Comparison of ENCODE assay signal across 8 cellular contexts in the genomic region with DNA sequence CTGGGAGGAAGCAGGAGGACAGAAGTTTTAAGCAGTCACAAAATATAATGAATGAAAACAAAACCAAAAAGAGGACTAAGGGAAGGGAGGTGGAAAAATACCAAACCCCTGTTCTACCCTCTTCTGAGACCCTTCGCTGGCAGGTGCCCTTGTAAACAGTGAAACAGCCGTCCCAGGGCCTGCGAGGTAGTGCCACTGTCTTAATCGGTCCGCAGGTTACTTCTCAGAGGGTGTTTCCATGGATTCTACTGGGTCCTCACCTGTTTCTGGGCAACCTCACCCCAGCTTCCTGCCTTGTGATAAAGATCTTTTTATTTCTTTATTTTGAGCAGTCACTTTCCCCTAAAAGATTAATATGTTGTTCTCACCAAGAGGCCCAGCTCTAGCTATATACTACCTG.
DNase-seq lines count a peak whose midpoint lies in the region; ATAC-seq and TF ChIP-seq lines count a peak whose summit lies in the region.

No MANE protein-coding gene starts in this region.

- H3K36me3 ChIP-seq in CD8-positive, alpha-beta memory T cell (ENCODE audit: insufficient read depth, low read length) = no peaks in the 10 kb centered on the region

- H3K4me3 Mint-ChIP-seq in CD8-positive, alpha-beta memory T cell = peak overlapping the region; percentile 79 to 93 (median 87)
- H3K4me3 Mint-ChIP-seq in activated naive CD8-positive, alpha-beta T cell treated with anti-CD3 and anti-CD28 coated beads, Interleukin-2, amount 50 U/mL, for 24 hours = peak overlapping the region; percentile 75
- H3K4me3 Mint-ChIP-seq in nephron progenitor cell (no peak overlapping the region), glutamatergic neuron (ENCODE audit: unreplicated experiment) (no peak overlapping the region)

- H3K4me1 Mint-ChIP-seq in CD8-positive, alpha-beta memory T cell = peaks cover 43 to 55% (median 53%) of the 10 kb centered on the region in 3 donors
- H3K4me1 Mint-ChIP-seq in activated naive CD8-positive, alpha-beta T cell treated with anti-CD3 and anti-CD28 coated beads, Interleukin-2, amount 50 U/mL, for 24 hours = peaks cover 51% of the 10 kb centered on the region
- H3K4me1 Mint-ChIP-seq in nephron progenitor cell (peaks cover 19% of the 10 kb centered on the region), glutamatergic neuron (ENCODE audit: low read depth, unreplicated experiment) (peaks cover 11% of the 10 kb centered on the region)

- CTCF ChIA-PET in CD8-positive, alpha-beta memory T cell (lab: Charles Lee) = interaction anchor here (0.7 to 4.9 kb wide), 22 partner anchors 10 to 294 kb away, joined by 3 to 72 read pairs (median 7); a partner anchor contains a TSS

- no peaks in the 10 kb centered on the region for H3K27me3 ChIP-seq in CD8-positive, alpha-beta memory T cell (ENCODE audit: insufficient read depth, low read length, poor library complexity, severe bottlenecking)

- peaks cover 40% of the 10 kb centered on the region for H3K4me1 ChIP-seq in CD8-positive, alpha-beta memory T cell (ENCODE audit: insufficient read depth, low read length)

- H3K9me3 ChIP-seq in CD8-positive, alpha-beta memory T cell (ENCODE audit: low read length) = no peaks in the 10 kb centered on the region

- H3K27me3 Mint-ChIP-seq in CD8-positive, alpha-beta memory T cell = peaks cover 0 to 1% of the 10 kb centered on the region in 2 donors
- H3K27me3 Mint-ChIP-seq in activated naive CD8-positive, alpha-beta T cell treated with anti-CD3 and anti-CD28 coated beads, Interleukin-2, amount 50 U/mL, for 24 hours = no peaks in the 10 kb centered on the region
- H3K27me3 Mint-ChIP-seq in nephron progenitor cell (ENCODE audit: low read depth, poor library complexity) (peaks cover 8% of the 10 kb centered on the region), glutamatergic neuron (ENCODE audit: unreplicated experiment) (peaks cover 7% of the 10 kb centered on the region)

- peaks cover 0 to 3% (median 0%) of the 10 kb centered on the region in 5 donors for H3K9me3 Mint-ChIP-seq in CD8-positive, alpha-beta memory T cell
- H3K9me3 Mint-ChIP-seq in activated naive CD8-positive, alpha-beta T cell treated with anti-CD3 and anti-CD28 coated beads, Interleukin-2, amount 50 U/mL, for 24 hours = no peaks in the 10 kb centered on the region
- H3K9me3 Mint-ChIP-seq in nephron progenitor cell (peaks cover 7% of the 10 kb centered on the region), glutamatergic neuron (ENCODE audit: unreplicated experiment) (peaks cover 2% of the 10 kb centered on the region)

- POLR2A ChIA-PET in CD8-positive, alpha-beta memory T cell (lab: Charles Lee) = interaction anchor here (0.6 kb wide), 1 partner anchor 17 kb away, joined by 3 read pairs; no protein-coding TSS in a partner anchor

- peaks cover 0 to 1% (median 0%) of the 10 kb centered on the region in 3 donors for H3K36me3 Mint-ChIP-seq in CD8-positive, alpha-beta memory T cell
- H3K36me3 Mint-ChIP-seq in activated naive CD8-positive, alpha-beta T cell treated with anti-CD3 and anti-CD28 coated beads, Interleukin-2, amount 50 U/mL, for 24 hours (ENCODE audit: low read depth) = no peaks in the 10 kb centered on the region
- H3K36me3 Mint-ChIP-seq in nephron progenitor cell (ENCODE audit: low read depth) (no peaks in the 10 kb centered on the region), glutamatergic neuron (ENCODE audit: unreplicated experiment) (no peaks in the 10 kb centered on the region)

- TF ChIP-seq CTCF in nephron progenitor cell (IDR thresholded peaks at IDR 0.05) = no peak
- TF ChIP-seq CTCF in glutamatergic neuron (IDR thresholded peaks at IDR 0.05; ENCODE audit: partially characterized antibody, unreplicated experiment) = no peak

- ATAC-seq in HG03442 (IDR thresholded peaks at IDR 0.05; ENCODE audit: unreplicated experiment) = peak; percentile 9
- ATAC-seq in activated naive CD8-positive, alpha-beta T cell treated with anti-CD3 and anti-CD28 coated beads, Interleukin-2, amount 50 U/mL, for 24 hours = no peak
- ATAC-seq in GM21737 (IDR thresholded peaks at IDR 0.05; ENCODE audit: unreplicated experiment) = no peak

- no peak overlapping the region for H3K27ac ChIP-seq in CD8-positive, alpha-beta memory T cell (ENCODE audit: low read depth, low read length)

- peak overlapping the region; percentile 78 to 94 (median 92) for H3K27ac Mint-ChIP-seq in CD8-positive, alpha-beta memory T cell
- peak overlapping the region; percentile 89 for H3K27ac Mint-ChIP-seq in activated naive CD8-positive, alpha-beta T cell treated with anti-CD3 and anti-CD28 coated beads, Interleukin-2, amount 50 U/mL, for 24 hours
- H3K27ac Mint-ChIP-seq in nephron progenitor cell = peak overlapping the region; percentile 74
- H3K27ac Mint-ChIP-seq in glutamatergic neuron (ENCODE audit: unreplicated experiment) = no peak overlapping the region

- no peak overlapping the region for H3K4me3 ChIP-seq in CD8-positive, alpha-beta memory T cell (ENCODE audit: low read length)

- peak in 3 of 5 donors; percentile 8 to 52 (median 24) for DNase-seq in CD8-positive, alpha-beta memory T cell
- peak; percentile 17 for DNase-seq in activated naive CD8-positive, alpha-beta T cell treated with anti-CD3 and anti-CD28 coated beads, Interleukin-2, amount 50 U/mL, for 24 hours
- DNase-seq in nephron progenitor cell = no peak
- no peak for DNase-seq in NCI-H1930 (lab: John Stamatoyannopoulos, UW)
- DNase-seq in stimulated activated CD4-positive, alpha-beta T cell treated with anti-CD3 and anti-CD28 coated beads, Interleukin-4, amount 100 ng/mL, for 4 hours = no peak
- DNase-seq in glutamatergic neuron = no peak

Comparison
In these comparisons a context has a peak if more than half of its experiments do, and no peak if none do; other contexts are left out.
1. DNase-seq: peak in CD8-positive, alpha-beta memory T cell (3 of 5) and activated naive CD8-positive, alpha-beta T cell treated with anti-CD3 and anti-CD28 coated beads, Interleukin-2, amount 50 U/mL, for 24 hours (single experiment); none in nephron progenitor cell (single experiment), NCI-H1930 (0 of 2), stimulated activated CD4-positive, alpha-beta T cell treated with anti-CD3 and anti-CD28 coated beads, Interleukin-4, amount 100 ng/mL, for 4 hours (0 of 2) and glutamatergic neuron (single experiment).
2. H3K4me3 Mint-ChIP-seq: peak in CD8-positive, alpha-beta memory T cell (7 of 7) and activated naive CD8-positive, alpha-beta T cell treated with anti-CD3 and anti-CD28 coated beads, Interleukin-2, amount 50 U/mL, for 24 hours (single experiment); none in nephron progenitor cell (single experiment) and glutamatergic neuron (single experiment).